25 cellular contexts compared by ENCODE assay signal in the genomic region with DNA sequence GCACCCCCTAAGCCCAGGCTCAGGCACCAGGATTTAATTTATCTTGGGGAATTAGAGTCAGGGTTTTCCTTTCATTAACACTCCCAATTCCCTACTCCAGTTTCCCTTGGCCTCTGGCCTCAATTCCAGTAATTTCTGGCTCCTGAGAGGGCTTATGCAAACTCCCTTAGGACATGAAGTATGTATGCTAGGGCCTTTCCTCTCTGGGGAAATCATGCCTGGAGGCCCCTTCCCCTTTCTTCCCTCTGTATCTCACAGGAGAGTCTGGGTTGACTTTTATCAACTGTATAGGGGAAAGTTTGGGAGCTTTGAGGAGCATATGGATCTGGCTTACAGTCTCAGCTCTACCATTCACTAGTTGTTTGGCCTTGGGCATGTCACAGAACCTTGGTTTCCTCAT.
"Had no signal": no experiment of that assay in that cellular context is flagged by ENCODE, and none has a peak within 500 bp of the region (broad histone marks: within the 10 kb centered on the region; RNA-seq: fewer than 3 reads in every experiment).

No MANE protein-coding gene starts in this region.

- FAIRE-seq: islet of Langerhans, kidney had no signal

- H3K27ac ChIP-seq: parathyroid adenoma, psoas muscle, skin epidermis, stomach, suprapubic skin, thoracic aorta, tibial artery, vagina had no signal

- H3K4me3 ChIP-seq: left lung, mucosa of descending colon, skin epidermis, stomach, suprapubic skin, thoracic aorta, tibial artery, vagina had no signal

- H3K9me3 ChIP-seq: left lung, mucosa of descending colon, psoas muscle, stomach, suprapubic skin, thoracic aorta, tibial artery, vagina had no signal

- ATAC-seq: left colon; mucosa of descending colon; naive thymus-derived CD4-positive, alpha-beta T cell; natural killer cell treated with Interleukin-12 subunit alpha and Interleukin-12 subunit beta and Interleukin-15 and Interleukin-18, amount 100 ng/mL, for 72 hours; sciatic nerve; stimulated activated naive B cell treated with anti-CD40 and anti-IgM and Interleukin-4, amounts not matched to agents 10 μg/mL and 1 μg/mL and 100 μg/mL, for 72 hours; stimulated activated naive CD8-positive, alpha-beta T cell treated with anti-CD3 and anti-CD28 coated beads, Interleukin-15, Interleukin-2, amounts not matched to agents 100 U/mL and 50 U/mL, for 24 hours had no signal

- H3K9ac ChIP-seq: parathyroid adenoma had no signal

- H3K4me1 ChIP-seq: left lung, parathyroid adenoma, psoas muscle, stomach, suprapubic skin, tibial artery, vagina had no signal

- H3K36me3 ChIP-seq: left lung, stomach, suprapubic skin, thoracic aorta, tibial artery, vagina had no signal

- DNase-seq: hypothalamus; immature natural killer cell; kidney; left colon; left lung; midbrain; mucosa of descending colon; naive thymus-derived CD4-positive, alpha-beta T cell; psoas muscle; stimulated activated CD4-positive, alpha-beta T cell treated with anti-CD3 and anti-CD28 coated beads, Interleukin-12 subunit alpha, Interleukin-12 subunit beta, amount 100 ng/mL, for 4 hours; stimulated activated CD4-positive, alpha-beta T cell treated with anti-CD3 and anti-CD28 coated beads, Interleukin-15, amount 100 ng/mL, for 24 hours; stimulated activated CD4-positive, alpha-beta T cell treated with anti-CD3 and anti-CD28 coated beads, Interleukin-2, amount 100 ng/mL, for 24 hours; stimulated activated CD4-positive, alpha-beta T cell treated with anti-CD3 and anti-CD28 coated beads, Interleukin-4, amount 100 ng/mL, for 1 hour; stimulated activated naive B cell treated with anti-CD40 and anti-IgM and Interleukin-4, amounts not matched to agents 10 μg/mL and 1 μg/mL and 100 μg/mL, for 72 hours; stimulated activated naive CD8-positive, alpha-beta T cell treated with anti-CD3 and anti-CD28 coated beads, Interleukin-15, Interleukin-2, amounts not matched to agents 100 U/mL and 50 U/mL, for 24 hours; stomach; tibial artery had no signal

- H3K27me3 ChIP-seq: left lung, suprapubic skin, tibial artery, vagina had no signal

- H3K79me2 ChIP-seq: parathyroid adenoma had no signal

- H2AFZ ChIP-seq: parathyroid adenoma had no signal
